In genomic region chr1:54302951-54303843, GRCh38 we compare ENCODE assay signal across 16 cellular contexts.
DNase-seq lines count a peak whose midpoint lies in the region; ATAC-seq and TF ChIP-seq lines count a peak whose summit lies in the region.
"Had no signal": no experiment of that assay in that cellular context is flagged by ENCODE, and none has a peak within 500 bp of the region (broad histone marks: within the 10 kb centered on the region; RNA-seq: fewer than 3 reads in every experiment).

No MANE protein-coding gene starts in this region.

- H3K36me3 ChIP-seq in heart left ventricle = no peaks in the 10 kb centered on the region

- H3K27ac Mint-ChIP-seq in stimulated activated naive CD8-positive, alpha-beta T cell treated with anti-CD3 and anti-CD28 coated beads, Interleukin-15, amount 100 ng/mL, for 72 hours = peak overlapping the region; percentile 57 to 74
- H3K27ac Mint-ChIP-seq in activated T-helper 2 cell treated with anti-CD3 and anti-CD28 coated beads, Interferon-gamma antibody, Interleukin-2, Interleukin-4, amounts not matched to agents 10 μg/mL and 5 μg/mL and 100 μg/mL, durations not matched to agents 14 hours and 24 hours and 36 hours = no peak overlapping the region

- peak overlapping the region in 2 of 12 donors; percentile 0 to 22 for H3K27ac ChIP-seq in heart left ventricle
- H3K27ac ChIP-seq: coronary artery had no signal

- peak in 1 of 5 donors; percentile 20 for DNase-seq in heart left ventricle
- DNase-seq in cardiac septum (ENCODE audit: low spot score) = no peak
- peak; percentile 83 for DNase-seq in NCI-H510A (lab: John Stamatoyannopoulos, UW)
- DNase-seq in choroid plexus epithelial cell (ENCODE audit: low read depth) = peak; percentile 36
- no peak for DNase-seq in stimulated activated naive CD8-positive, alpha-beta T cell treated with anti-CD3 and anti-CD28 coated beads, Interleukin-15, amount 100 ng/mL, for 72 hours
- no peak for DNase-seq in activated T-helper 2 cell treated with anti-CD3 and anti-CD28 coated beads, Interferon-gamma antibody, Interleukin-2, Interleukin-4, amounts not matched to agents 10 μg/mL and 5 μg/mL and 100 μg/mL, durations not matched to agents 14 hours and 24 hours and 36 hours (ENCODE audit: low spot score)
- no peak for DNase-seq in SK-N-DZ (ENCODE audit: low spot score)
- DNase-seq: activated naive CD4-positive, alpha-beta T cell treated with anti-CD3 and anti-CD28 coated beads, Interleukin-2, amount 50 U/mL, for 16 hours; DND-41; GOT3; mucosa of descending colon; NCI-H187 treated with DMSO at 0.1 percent for 48 hours; stimulated activated CD4-positive, alpha-beta T cell treated with anti-CD3 and anti-CD28 coated beads, Interleukin-2, amount 100 ng/mL, for 24 hours; T-helper 9 cell had no signal

- H3K36me3 Mint-ChIP-seq in activated T-helper 2 cell treated with anti-CD3 and anti-CD28 coated beads, Interferon-gamma antibody, Interleukin-2, Interleukin-4, amounts not matched to agents 10 μg/mL and 5 μg/mL and 100 μg/mL, durations not matched to agents 14 hours and 24 hours and 36 hours (ENCODE audit: low read depth) = no peaks in the 10 kb centered on the region

- H3K27me3 Mint-ChIP-seq in stimulated activated naive CD8-positive, alpha-beta T cell treated with anti-CD3 and anti-CD28 coated beads, Interleukin-15, amount 100 ng/mL, for 72 hours = no peaks in the 10 kb centered on the region
- no peaks in the 10 kb centered on the region for H3K27me3 Mint-ChIP-seq in activated T-helper 2 cell treated with anti-CD3 and anti-CD28 coated beads, Interferon-gamma antibody, Interleukin-2, Interleukin-4, amounts not matched to agents 10 μg/mL and 5 μg/mL and 100 μg/mL, durations not matched to agents 14 hours and 24 hours and 36 hours (ENCODE audit: low read depth)

- intact Hi-C loops in heart left ventricle (cut with DNase I) (loop anchor here in 2 of 10 donors (10.0 kb wide), 2 partner anchors 178 to 192 kb away; no protein-coding TSS in a partner anchor), cardiac septum (cut with DNase I) (no loop called here)
- intact Hi-C loops in activated T-helper 2 cell treated with anti-CD3 and anti-CD28 coated beads, Interferon-gamma antibody, Interleukin-2, Interleukin-4, amounts not matched to agents 10 μg/mL and 5 μg/mL and 100 μg/mL, durations not matched to agents 14 hours and 24 hours and 36 hours (cut with micrococcal nuclease) = no loop called here

- H3K4me3 Mint-ChIP-seq in stimulated activated naive CD8-positive, alpha-beta T cell treated with anti-CD3 and anti-CD28 coated beads, Interleukin-15, amount 100 ng/mL, for 72 hours = peak overlapping the region; percentile 56 to 67
- no peak overlapping the region for H3K4me3 Mint-ChIP-seq in activated T-helper 2 cell treated with anti-CD3 and anti-CD28 coated beads, Interferon-gamma antibody, Interleukin-2, Interleukin-4, amounts not matched to agents 10 μg/mL and 5 μg/mL and 100 μg/mL, durations not matched to agents 14 hours and 24 hours and 36 hours (ENCODE audit: low read depth)

- WGBS in heart left ventricle, 4 donors = 67 to 80% (median 75%) methylated on average over 22 of the region's 22 CpGs

- peaks cover 88% of the 10 kb centered on the region for H3K4me1 Mint-ChIP-seq in stimulated activated naive CD8-positive, alpha-beta T cell treated with anti-CD3 and anti-CD28 coated beads, Interleukin-15, amount 100 ng/mL, for 72 hours
- peaks cover 21% of the 10 kb centered on the region for H3K4me1 Mint-ChIP-seq in activated T-helper 2 cell treated with anti-CD3 and anti-CD28 coated beads, Interferon-gamma antibody, Interleukin-2, Interleukin-4, amounts not matched to agents 10 μg/mL and 5 μg/mL and 100 μg/mL, durations not matched to agents 14 hours and 24 hours and 36 hours (ENCODE audit: low read depth)

- H3K4me1 ChIP-seq in heart left ventricle = peaks cover 1 to 84% (median 33%) of the 10 kb centered on the region in 12 donors

- peaks cover 0 to 6% of the 10 kb centered on the region in 2 donors for H3K9me3 Mint-ChIP-seq in stimulated activated naive CD8-positive, alpha-beta T cell treated with anti-CD3 and anti-CD28 coated beads, Interleukin-15, amount 100 ng/mL, for 72 hours
- no peaks in the 10 kb centered on the region for H3K9me3 Mint-ChIP-seq in activated T-helper 2 cell treated with anti-CD3 and anti-CD28 coated beads, Interferon-gamma antibody, Interleukin-2, Interleukin-4, amounts not matched to agents 10 μg/mL and 5 μg/mL and 100 μg/mL, durations not matched to agents 14 hours and 24 hours and 36 hours

- ATAC-seq in heart left ventricle (peak in 3 of 4 donors; percentile 5 to 59 (median 6)), GM19467 (IDR thresholded peaks at IDR 0.05; ENCODE audit: unreplicated experiment) (no peak)
- ATAC-seq in stimulated activated naive CD8-positive, alpha-beta T cell treated with anti-CD3 and anti-CD28 coated beads, Interleukin-15, amount 100 ng/mL, for 72 hours = peak; percentile 61
- ATAC-seq: mucosa of descending colon had no signal

- no peak for TF ChIP-seq CTCF in heart left ventricle (IDR thresholded peaks at IDR 0.05)
- TF ChIP-seq CTCF in choroid plexus epithelial cell (conservative IDR thresholded peaks at IDR 0.05; ENCODE audit: low read depth, low read length) = no peak

- no peaks in the 10 kb centered on the region for H3K27me3 ChIP-seq in heart left ventricle

- H3K4me3 ChIP-seq in heart left ventricle (no peak overlapping the region), choroid plexus epithelial cell (ENCODE audit: low read depth, low read length) (no peak overlapping the region)
- H3K4me3 ChIP-seq: coronary artery, mucosa of descending colon had no signal

- H3K9me3 ChIP-seq in heart left ventricle = no peaks in the 10 kb centered on the region
- H3K9me3 ChIP-seq: mucosa of descending colon had no signal

- TF ChIP-seq POLR2A in heart left ventricle (IDR thresholded peaks at IDR 0.05) = no peak

Comparison
In these comparisons a context has a peak if more than half of its experiments do, and no peak if none do; other contexts are left out.
1. DNase-seq: peak in NCI-H510A (single experiment) and choroid plexus epithelial cell (single experiment); none in cardiac septum (single experiment), stimulated activated naive CD8-positive, alpha-beta T cell treated with anti-CD3 and anti-CD28 coated beads, Interleukin-15, amount 100 ng/mL, for 72 hours (0 of 2), activated T-helper 2 cell treated with anti-CD3 and anti-CD28 coated beads, Interferon-gamma antibody, Interleukin-2, Interleukin-4, amounts not matched to agents 10 μg/mL and 5 μg/mL and 100 μg/mL, durations not matched to agents 14 hours and 24 hours and 36 hours (single experiment) and SK-N-DZ (single experiment).